1 cellular context compared by ENCODE assay signal in the genomic region with DNA sequence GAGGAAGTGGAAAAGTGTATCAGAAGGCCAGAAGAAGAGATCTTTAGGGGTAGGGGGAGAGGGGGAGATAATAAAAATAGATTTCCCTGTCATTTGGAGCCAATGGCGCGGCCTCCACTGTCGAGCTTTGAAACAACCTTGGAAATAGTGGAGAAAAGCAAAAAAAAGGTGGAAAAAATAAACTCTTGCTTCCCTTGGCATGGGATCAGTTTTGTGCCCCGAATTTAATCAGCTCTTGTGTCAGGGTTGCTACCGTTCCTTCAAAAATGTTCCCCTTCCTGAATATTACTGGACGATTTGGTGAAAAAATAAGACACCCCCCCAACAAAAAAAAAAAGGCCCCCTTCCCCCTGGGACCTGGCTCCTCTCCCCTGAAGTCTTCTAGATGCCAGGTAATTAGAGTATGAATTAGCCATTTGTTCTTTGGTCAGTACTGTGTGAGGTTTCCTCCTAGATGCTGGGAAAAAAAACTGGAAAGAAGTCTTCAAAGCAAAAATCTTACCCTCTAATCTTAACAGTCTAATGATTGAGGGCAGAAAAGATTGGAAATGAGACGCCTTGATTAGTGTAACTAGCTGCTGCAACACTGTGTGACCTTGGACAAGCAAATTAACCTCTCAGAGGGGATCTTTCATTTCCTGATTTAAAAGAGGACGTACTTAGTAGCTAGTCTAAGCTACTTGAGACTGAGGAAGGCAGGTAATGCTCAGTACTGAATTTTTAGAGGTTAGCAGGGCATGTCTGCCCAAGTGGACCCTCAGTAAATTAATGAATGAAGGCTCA.
TF ChIP-seq lines count a peak whose summit lies in the region.

No MANE protein-coding gene starts in this region.

TF ChIP-seq in K562, 482 proteins besides CTCF, POLR2A, EP300 and RAD21 (continued from another document):
- TF ChIP-seq FOSL1 (tag; conservative IDR thresholded peaks at IDR 0.05) (no peak; the same call in 1 of the 2 replicates), ZC3H4 (CRISPR knock-in tag; IDR thresholded peaks at IDR 0.05; ENCODE audit: borderline replicate concordance) (no peak), NFIX (CRISPR knock-in tag; IDR thresholded peaks at IDR 0.05; ENCODE audit: low read depth) (no peak), ASH1L (IDR thresholded peaks at IDR 0.05; ENCODE audit: borderline replicate concordance, low read depth, partially characterized antibody) (no peak), TEAD2 (tag; IDR thresholded peaks at IDR 0.05) (no peak), MEF2A (IDR thresholded peaks at IDR 0.05; ENCODE audit: control insufficient read depth, low read depth, low read length) (0 out of 2 replicates have a peak, but pooled peaks have one; percentile 34), MNT (conservative IDR thresholded peaks at IDR 0.05) (no peak), MBD2 (IDR thresholded peaks at IDR 0.05; ENCODE audit: borderline replicate concordance, low read depth) (no peak), XRCC4 (IDR thresholded peaks at IDR 0.05; ENCODE audit: extremely low read depth, insufficient read depth, insufficient read length) (no peak), HOXB6 (CRISPR knock-in tag; IDR thresholded peaks at IDR 0.05; ENCODE audit: borderline replicate concordance) (no peak), PYGO2 (tag; IDR thresholded peaks at IDR 0.05) (no peak), ZBTB49 (CRISPR knock-in tag; IDR thresholded peaks at IDR 0.05; ENCODE audit: borderline replicate concordance) (no peak)
- TF ChIP-seq, protein P1, sequence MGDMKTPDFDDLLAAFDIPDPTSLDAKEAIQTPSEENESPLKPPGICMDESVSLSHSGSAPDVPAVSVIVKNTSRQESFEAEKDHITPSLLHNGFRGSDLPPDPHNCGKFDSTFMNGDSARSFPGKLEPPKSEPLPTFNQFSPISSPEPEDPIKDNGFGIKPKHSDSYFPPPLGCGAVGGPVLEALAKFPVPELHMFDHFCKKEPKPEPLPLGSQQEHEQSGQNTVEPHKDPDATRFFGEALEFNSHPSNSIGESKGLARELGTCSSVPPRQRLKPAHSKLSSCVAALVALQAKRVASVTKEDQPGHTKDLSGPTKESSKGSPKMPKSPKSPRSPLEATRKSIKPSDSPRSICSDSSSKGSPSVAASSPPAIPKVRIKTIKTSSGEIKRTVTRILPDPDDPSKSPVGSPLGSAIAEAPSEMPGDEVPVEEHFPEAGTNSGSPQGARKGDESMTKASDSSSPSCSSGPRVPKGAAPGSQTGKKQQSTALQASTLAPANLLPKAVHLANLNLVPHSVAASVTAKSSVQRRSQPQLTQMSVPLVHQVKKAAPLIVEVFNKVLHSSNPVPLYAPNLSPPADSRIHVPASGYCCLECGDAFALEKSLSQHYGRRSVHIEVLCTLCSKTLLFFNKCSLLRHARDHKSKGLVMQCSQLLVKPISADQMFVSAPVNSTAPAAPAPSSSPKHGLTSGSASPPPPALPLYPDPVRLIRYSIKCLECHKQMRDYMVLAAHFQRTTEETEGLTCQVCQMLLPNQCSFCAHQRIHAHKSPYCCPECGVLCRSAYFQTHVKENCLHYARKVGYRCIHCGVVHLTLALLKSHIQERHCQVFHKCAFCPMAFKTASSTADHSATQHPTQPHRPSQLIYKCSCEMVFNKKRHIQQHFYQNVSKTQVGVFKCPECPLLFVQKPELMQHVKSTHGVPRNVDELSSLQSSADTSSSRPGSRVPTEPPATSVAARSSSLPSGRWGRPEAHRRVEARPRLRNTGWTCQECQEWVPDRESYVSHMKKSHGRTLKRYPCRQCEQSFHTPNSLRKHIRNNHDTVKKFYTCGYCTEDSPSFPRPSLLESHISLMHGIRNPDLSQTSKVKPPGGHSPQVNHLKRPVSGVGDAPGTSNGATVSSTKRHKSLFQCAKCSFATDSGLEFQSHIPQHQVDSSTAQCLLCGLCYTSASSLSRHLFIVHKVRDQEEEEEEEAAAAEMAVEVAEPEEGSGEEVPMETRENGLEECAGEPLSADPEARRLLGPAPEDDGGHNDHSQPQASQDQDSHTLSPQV (IDR thresholded peaks at IDR 0.05) = no peak; the same call in 1 of the 2 replicates
- TF ChIP-seq, protein P2, sequence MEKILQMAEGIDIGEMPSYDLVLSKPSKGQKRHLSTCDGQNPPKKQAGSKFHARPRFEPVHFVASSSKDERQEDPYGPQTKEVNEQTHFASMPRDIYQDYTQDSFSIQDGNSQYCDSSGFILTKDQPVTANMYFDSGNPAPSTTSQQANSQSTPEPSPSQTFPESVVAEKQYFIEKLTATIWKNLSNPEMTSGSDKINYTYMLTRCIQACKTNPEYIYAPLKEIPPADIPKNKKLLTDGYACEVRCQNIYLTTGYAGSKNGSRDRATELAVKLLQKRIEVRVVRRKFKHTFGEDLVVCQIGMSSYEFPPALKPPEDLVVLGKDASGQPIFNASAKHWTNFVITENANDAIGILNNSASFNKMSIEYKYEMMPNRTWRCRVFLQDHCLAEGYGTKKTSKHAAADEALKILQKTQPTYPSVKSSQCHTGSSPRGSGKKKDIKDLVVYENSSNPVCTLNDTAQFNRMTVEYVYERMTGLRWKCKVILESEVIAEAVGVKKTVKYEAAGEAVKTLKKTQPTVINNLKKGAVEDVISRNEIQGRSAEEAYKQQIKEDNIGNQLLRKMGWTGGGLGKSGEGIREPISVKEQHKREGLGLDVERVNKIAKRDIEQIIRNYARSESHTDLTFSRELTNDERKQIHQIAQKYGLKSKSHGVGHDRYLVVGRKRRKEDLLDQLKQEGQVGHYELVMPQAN (IDR thresholded peaks at IDR 0.05; ENCODE audit: borderline replicate concordance) = peak; percentile 72; the same call in 1 of the 2 replicates
TF ChIP-seq in K562: peak in this region for 59.
